ENCODE assay signal across 8 cellular contexts in genomic region chr19:23817519-23817918, GRCh38. TPM values are rescaled to one million over a fixed set of nuclear protein-coding genes. Genes with fewer than 3 reads are reported as not detected.
DNase-seq lines count a peak whose midpoint lies in the region; ATAC-seq and TF ChIP-seq lines count a peak whose summit lies in the region.

No MANE protein-coding gene starts in this region.

- H3K27ac ChIP-seq in GM23338 (ENCODE audit: low read depth) (no peak overlapping the region), ovary (no peak overlapping the region)

- H3F3A ChIP-seq in GM23338 (replicated peaks; ENCODE audit: low read depth) = no peaks in the 10 kb centered on the region

- ATAC-seq in GM23338 = peak; percentile 89
- ATAC-seq in T-helper 17 cell = peak; percentile 68
- no peak for ATAC-seq in GM21825 (IDR thresholded peaks at IDR 0.05; ENCODE audit: unreplicated experiment)

- peaks cover 11% of the 10 kb centered on the region for H3K27me3 Mint-ChIP-seq in GM23338 (ENCODE audit: insufficient read depth, low read depth, poor library complexity)
- H3K27me3 Mint-ChIP-seq in T-helper 17 cell = no peaks in the 10 kb centered on the region

- H3K9me3 ChIP-seq in T-helper 17 cell (ENCODE audit: control insufficient read depth, low read length, poor library complexity, severe bottlenecking) (peaks cover 4% of the 10 kb centered on the region), ovary (peaks cover 0 to 2% of the 10 kb centered on the region in 2 donors)

- no peak for TF ChIP-seq EP300 in ovary (IDR thresholded peaks at IDR 0.05)

- H2AFZ ChIP-seq in GM23338 = no peak overlapping the region

- DNase-seq in AML-193 (lab: John Stamatoyannopoulos, UW) = peak; percentile 53 to 60
- DNase-seq in GM23338 (ENCODE audit: low spot score) = peak; percentile 84
- DNase-seq in T-helper 17 cell = peak in 1 of 3 donors; percentile 10
- peak; percentile 14 to 26 for DNase-seq in erythroblast (lab: John Stamatoyannopoulos, UW)
- peak; percentile 27 to 46 for DNase-seq in stimulated activated CD4-positive, alpha-beta T cell treated with anti-CD3 and anti-CD28 coated beads, Interleukin-2, amount 100 ng/mL, for 24 hours
- DNase-seq in ovary = no peak
- DNase-seq in AG08396 (ENCODE audit: low spot score) = no peak

- H3K36me3 Mint-ChIP-seq in GM23338 (ENCODE audit: low read depth) (peaks cover 76% of the 10 kb centered on the region), T-helper 17 cell (ENCODE audit: low read depth) (no peaks in the 10 kb centered on the region)

- H3K4me3 ChIP-seq in GM23338 (no peak overlapping the region), ovary (no peak overlapping the region)

- TF ChIP-seq POLR2A in erythroblast (IDR thresholded peaks at IDR 0.05; ENCODE audit: low read length) = no peak
- TF ChIP-seq POLR2A in ovary (IDR thresholded peaks at IDR 0.05) = no peak

- H3K4me1 ChIP-seq in GM23338 (ENCODE audit: insufficient read depth) (no peaks in the 10 kb centered on the region), ovary (ENCODE audit: insufficient read depth) (no peaks in the 10 kb centered on the region)

- H3K27me3 ChIP-seq in GM23338 (ENCODE audit: insufficient read depth) (no peaks in the 10 kb centered on the region), ovary (no peaks in the 10 kb centered on the region)

- peaks cover 15% of the 10 kb centered on the region for H3K9me2 ChIP-seq in GM23338 (ENCODE audit: insufficient read depth)

- intact Hi-C loops in ovary (cut with DNase I) = no loop called here

- H3K79me2 ChIP-seq in GM23338 (replicated peaks; ENCODE audit: insufficient read depth) = peaks cover 8% of the 10 kb centered on the region; the same call in 1 of the 2 replicates

- 47 to 54% (median 52%) methylated on average over 4 of the region's 4 CpGs for WGBS in ovary, 3 donors

- H3K4me1 Mint-ChIP-seq in GM23338 (peaks cover 3% of the 10 kb centered on the region), T-helper 17 cell (peaks cover 3% of the 10 kb centered on the region)

- TF ChIP-seq CTCF in GM23338 (conservative IDR thresholded peaks at IDR 0.05; ENCODE audit: low read depth in 2 of 2) = peak; percentile 61 to 64
- TF ChIP-seq CTCF in ovary (IDR thresholded peaks at IDR 0.05) = no peak

- H3K4me2 ChIP-seq in GM23338 = no peak overlapping the region

- no peak overlapping the region for H3K4me3 Mint-ChIP-seq in GM23338
- H3K4me3 Mint-ChIP-seq in T-helper 17 cell = no peak overlapping the region

- H3K9me3 Mint-ChIP-seq in GM23338 = peaks cover 49% of the 10 kb centered on the region

- peaks cover 18% of the 10 kb centered on the region for H3K36me3 ChIP-seq in GM23338 (ENCODE audit: insufficient read depth)
- H3K36me3 ChIP-seq in ovary = no peaks in the 10 kb centered on the region

- peaks cover 7% of the 10 kb centered on the region; the same call in 1 of the 2 replicates for H4K20me1 ChIP-seq in GM23338 (replicated peaks; ENCODE audit: insufficient read depth)

- no peak overlapping the region for H3K27ac Mint-ChIP-seq in GM23338
- H3K27ac Mint-ChIP-seq in T-helper 17 cell = no peak overlapping the region

TF ChIP-seq in GM23338, 12 proteins besides CTCF, POLR2A, EP300 and RAD21:
- TF ChIP-seq ETS1 (IDR thresholded peaks at IDR 0.05) = no peak
- no peak for TF ChIP-seq EZH2 (IDR thresholded peaks at IDR 0.05; ENCODE audit: low read depth, unreplicated experiment)

RNA-seq across cellular contexts. Expression of gene ZNF681, which starts 58.8 kb away (rescaled TPM):
- 16.8 and 25.1 TPM in 2 replicates for total RNA-seq in GM23338 (2014; rRNA removed; shearing (Covaris generic))
- 8.4 and 9.4 TPM in 2 replicates for polyA plus RNA-seq in GM23338 (2016; fragmentation: Nextera tagmentation; extraction: Ambion mirVana)
- 1 to 10 TPM; 1.5 to 1.9 TPM for total RNA-seq in T-helper 17 cell
- total RNA-seq in ovary = 1 to 10 TPM; 1.5 to 4.0 (median 3.3) TPM
- 1 to 10 TPM; 1.5 to 1.6 TPM for polyA plus RNA-seq in ovary

Comparison
In these comparisons a context has a peak if more than half of its experiments do, and no peak if none do; other contexts are left out.
1. DNase-seq: peak in AML-193 (2 of 2), GM23338 (single experiment), erythroblast (2 of 2) and stimulated activated CD4-positive, alpha-beta T cell treated with anti-CD3 and anti-CD28 coated beads, Interleukin-2, amount 100 ng/mL, for 24 hours (2 of 2); none in ovary (0 of 5) and AG08396 (single experiment).
2. CTCF ChIP-seq: peak in GM23338 (2 of 2); none in ovary (0 of 3).